In genomic region chr10:98107644-98108430, GRCh38 we compare ENCODE assay signal across 20 cellular contexts.
"Had no signal": no experiment of that assay in that cellular context is flagged by ENCODE, and none has a peak within 500 bp of the region (broad histone marks: within the 10 kb centered on the region; RNA-seq: fewer than 3 reads in every experiment).

No MANE protein-coding gene starts in this region.

- H3K36me3 Mint-ChIP-seq: activated naive CD8-positive, alpha-beta T cell treated with anti-CD3 and anti-CD28 coated beads for 36 hours; brain had no signal

- H3K27ac Mint-ChIP-seq: activated CD4-positive, alpha-beta memory T cell treated with anti-CD3 and anti-CD28 coated beads, Interleukin-2, amount 10 ng/mL, durations not matched to agents 7 days and 5 days; activated CD4-positive, alpha-beta T cell treated with anti-CD3 and anti-CD28 coated beads for 36 hours; activated naive CD8-positive, alpha-beta T cell treated with anti-CD3 and anti-CD28 coated beads for 36 hours; brain; naive thymus-derived CD8-positive, alpha-beta T cell had no signal

- H3K4me3 ChIP-seq: colonic mucosa, hepatocyte, mucosa of descending colon, tibial nerve, vagina had no signal

- H3K9me3 Mint-ChIP-seq: activated CD4-positive, alpha-beta memory T cell treated with anti-CD3 and anti-CD28 coated beads, Interleukin-2, amount 10 ng/mL, durations not matched to agents 7 days and 5 days; activated naive CD8-positive, alpha-beta T cell treated with anti-CD3 and anti-CD28 coated beads for 36 hours; brain; naive thymus-derived CD8-positive, alpha-beta T cell had no signal

- H3K4me1 ChIP-seq: colonic mucosa, tibial nerve, vagina had no signal

- H3K4me2 ChIP-seq: hepatocyte had no signal

- H3K4me1 Mint-ChIP-seq: activated CD4-positive, alpha-beta memory T cell treated with anti-CD3 and anti-CD28 coated beads, Interleukin-2, amount 10 ng/mL, durations not matched to agents 7 days and 5 days; activated CD4-positive, alpha-beta T cell treated with anti-CD3 and anti-CD28 coated beads for 36 hours; activated naive CD8-positive, alpha-beta T cell treated with anti-CD3 and anti-CD28 coated beads for 36 hours; brain; naive thymus-derived CD8-positive, alpha-beta T cell had no signal

- FAIRE-seq: keratinocyte had no signal

- H3K79me2 ChIP-seq: hepatocyte had no signal

- H3K36me3 ChIP-seq: colonic mucosa, tibial nerve, vagina had no signal

- H3K27ac ChIP-seq: colonic mucosa, hepatocyte, tibial nerve, vagina, VCaP had no signal

- DNase-seq: activated CD4-positive, alpha-beta memory T cell treated with anti-CD3 and anti-CD28 coated beads, Interleukin-2, amount 10 ng/mL, durations not matched to agents 7 days and 5 days; activated CD4-positive, alpha-beta T cell treated with anti-CD3 and anti-CD28 coated beads for 36 hours; activated CD8-positive, alpha-beta memory T cell treated with anti-CD3 and anti-CD28 coated beads, Interleukin-2, amount 50 U/mL, for 4 hours; activated naive CD8-positive, alpha-beta T cell treated with anti-CD3 and anti-CD28 coated beads for 36 hours; amygdala; central memory CD4-positive, alpha-beta T cell; colonic mucosa; mucosa of descending colon; naive thymus-derived CD8-positive, alpha-beta T cell; stimulated activated CD4-positive, alpha-beta T cell treated with anti-CD3 and anti-CD28 coated beads, Interleukin-2, amount 100 ng/mL, for 48 hours; stimulated activated naive CD4-positive, alpha-beta T cell; T-helper 9 cell had no signal

- H3K27me3 ChIP-seq: colonic mucosa, tibial nerve, vagina had no signal

- ATAC-seq: activated CD4-positive, alpha-beta T cell treated with anti-CD3 and anti-CD28 coated beads for 36 hours; esophagus mucosa; left lobe of liver; mucosa of descending colon; naive thymus-derived CD8-positive, alpha-beta T cell had no signal

- H3K4me3 Mint-ChIP-seq: activated CD4-positive, alpha-beta memory T cell treated with anti-CD3 and anti-CD28 coated beads, Interleukin-2, amount 10 ng/mL, durations not matched to agents 7 days and 5 days; activated CD4-positive, alpha-beta T cell treated with anti-CD3 and anti-CD28 coated beads for 36 hours; activated naive CD8-positive, alpha-beta T cell treated with anti-CD3 and anti-CD28 coated beads for 36 hours; brain; naive thymus-derived CD8-positive, alpha-beta T cell had no signal

- H3K9me3 ChIP-seq: colonic mucosa, mucosa of descending colon, tibial nerve, vagina had no signal
